Comparison of ENCODE assay signal across 14 cellular contexts in the genomic region with DNA sequence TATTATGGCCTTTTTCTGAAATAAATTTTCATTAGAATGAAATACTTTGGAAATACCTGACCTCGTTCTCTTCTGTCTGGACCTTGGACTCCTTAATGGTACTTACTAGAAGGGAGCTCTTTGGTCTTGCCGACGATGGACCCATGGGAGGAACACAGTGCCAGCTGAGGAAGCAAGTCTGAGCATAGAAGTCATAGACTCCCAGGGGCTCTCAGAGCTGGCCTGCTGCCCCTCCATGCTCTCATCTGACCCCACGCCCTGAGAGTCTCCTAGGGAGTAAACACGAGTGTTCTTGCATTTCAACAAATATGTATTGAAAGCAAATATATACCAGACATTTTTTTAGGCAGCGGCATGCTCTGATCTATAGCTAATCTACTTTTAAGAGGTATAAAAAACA.
DNase-seq lines count a peak whose midpoint lies in the region; ATAC-seq and TF ChIP-seq lines count a peak whose summit lies in the region.
"Had no signal": no experiment of that assay in that cellular context is flagged by ENCODE, and none has a peak within 500 bp of the region (broad histone marks: within the 10 kb centered on the region; RNA-seq: fewer than 3 reads in every experiment).

No MANE protein-coding gene starts in this region.

- peak; percentile 37 to 43 for ATAC-seq in lower lobe of right lung
- no peak for ATAC-seq in HG03439 (IDR thresholded peaks at IDR 0.05; ENCODE audit: unreplicated experiment)
- ATAC-seq: activated naive CD8-positive, alpha-beta T cell treated with anti-CD3 and anti-CD28 coated beads, Interleukin-2, amount 50 U/mL, for 24 hours had no signal

- no peak for TF ChIP-seq CTCF in epithelial cell of esophagus (IDR thresholded peaks at IDR 0.05; ENCODE audit: insufficient read depth, low read depth, low read length, missing control alignments)
- TF ChIP-seq CTCF in lower lobe of right lung (IDR thresholded peaks at IDR 0.05), result no peak
- TF ChIP-seq CTCF in spleen (IDR thresholded peaks at IDR 0.05 in 8 of 11, conservative IDR thresholded peaks at IDR 0.05 in 3 of 11), result no peak

- H3K4me1 ChIP-seq in lower lobe of right lung, result peaks cover 35% of the 10 kb centered on the region
- H3K4me1 ChIP-seq in spleen, result peaks cover 42 to 100% (median 84%) of the 10 kb centered on the region in 6 donors

- H3K27me3 ChIP-seq in lower lobe of right lung (ENCODE audit: low read depth) (no peaks in the 10 kb centered on the region), spleen (replicated peaks in 1 of 7) (no peaks in the 10 kb centered on the region)

- peak overlapping the region; percentile 2 for H3K27ac ChIP-seq in lower lobe of right lung
- H3K27ac ChIP-seq in spleen, result peak overlapping the region in 7 of 8 donors; percentile 61 to 91 (median 84)

- intact Hi-C loops in lower lobe of right lung (cut with DNase I), result no loop called here
- intact Hi-C loops in spleen (cut with DNase I; ENCODE audit: low total_unique reads), result no loop called here

- WGBS in spleen, 5 donors, result 41 to 79% (median 51%) methylated on average over 6 of the region's 6 CpGs

- H3K9me3 ChIP-seq in lower lobe of right lung (no peaks in the 10 kb centered on the region), spleen (no peaks in the 10 kb centered on the region)

- no peak for TF ChIP-seq POLR2A in spleen (IDR thresholded peaks at IDR 0.05)

- DNase-seq in HT-29 (ENCODE audit: low spot score) (peak; percentile 71), epithelial cell of esophagus (ENCODE audit: low read depth) (no peak), lower lobe of right lung (no peak), spleen (no peak), NCI-H2029 treated with DMSO at 0.1 percent for 48 hours (lab: John Stamatoyannopoulos, UW) (no peak)
- DNase-seq in activated naive CD4-positive, alpha-beta T cell treated with anti-CD3 and anti-CD28 coated beads, Interleukin-2, amount 50 U/mL, for 16 hours, result no peak
- no peak for DNase-seq in activated CD4-positive, alpha-beta T cell treated with anti-CD3 and anti-CD28 coated beads for 48 hours
- DNase-seq: activated CD4-positive, alpha-beta T cell treated with anti-CD3 and anti-CD28 coated beads for 1 hour; activated naive CD8-positive, alpha-beta T cell treated with anti-CD3 and anti-CD28 coated beads, Interleukin-2, amount 50 U/mL, for 24 hours; DMS 273 treated with DMSO at 0.1 percent for 48 hours; NCI-H187; NCI-H82; T-helper 1 cell had no signal

- H3K4me3 ChIP-seq in epithelial cell of esophagus (ENCODE audit: low read length), result peak overlapping the region; percentile 45
- no peak overlapping the region for H3K4me3 ChIP-seq in lower lobe of right lung
- peak overlapping the region in 4 of 8 donors; percentile 4 to 65 (median 42) for H3K4me3 ChIP-seq in spleen

- H3K36me3 ChIP-seq in lower lobe of right lung (no peaks in the 10 kb centered on the region), spleen (peaks cover 0 to 3% (median 0%) of the 10 kb centered on the region in 6 donors)
